ENCODE assay signal across 1 cellular context in genomic region chr9:115090486-115090885, GRCh38.
TF ChIP-seq lines count a peak whose summit lies in the region.

No MANE protein-coding gene starts in this region.

TF ChIP-seq in WTC11, 78 proteins besides CTCF, POLR2A, EP300 and RAD21 (continued from another document):
- TF ChIP-seq, protein P1, sequence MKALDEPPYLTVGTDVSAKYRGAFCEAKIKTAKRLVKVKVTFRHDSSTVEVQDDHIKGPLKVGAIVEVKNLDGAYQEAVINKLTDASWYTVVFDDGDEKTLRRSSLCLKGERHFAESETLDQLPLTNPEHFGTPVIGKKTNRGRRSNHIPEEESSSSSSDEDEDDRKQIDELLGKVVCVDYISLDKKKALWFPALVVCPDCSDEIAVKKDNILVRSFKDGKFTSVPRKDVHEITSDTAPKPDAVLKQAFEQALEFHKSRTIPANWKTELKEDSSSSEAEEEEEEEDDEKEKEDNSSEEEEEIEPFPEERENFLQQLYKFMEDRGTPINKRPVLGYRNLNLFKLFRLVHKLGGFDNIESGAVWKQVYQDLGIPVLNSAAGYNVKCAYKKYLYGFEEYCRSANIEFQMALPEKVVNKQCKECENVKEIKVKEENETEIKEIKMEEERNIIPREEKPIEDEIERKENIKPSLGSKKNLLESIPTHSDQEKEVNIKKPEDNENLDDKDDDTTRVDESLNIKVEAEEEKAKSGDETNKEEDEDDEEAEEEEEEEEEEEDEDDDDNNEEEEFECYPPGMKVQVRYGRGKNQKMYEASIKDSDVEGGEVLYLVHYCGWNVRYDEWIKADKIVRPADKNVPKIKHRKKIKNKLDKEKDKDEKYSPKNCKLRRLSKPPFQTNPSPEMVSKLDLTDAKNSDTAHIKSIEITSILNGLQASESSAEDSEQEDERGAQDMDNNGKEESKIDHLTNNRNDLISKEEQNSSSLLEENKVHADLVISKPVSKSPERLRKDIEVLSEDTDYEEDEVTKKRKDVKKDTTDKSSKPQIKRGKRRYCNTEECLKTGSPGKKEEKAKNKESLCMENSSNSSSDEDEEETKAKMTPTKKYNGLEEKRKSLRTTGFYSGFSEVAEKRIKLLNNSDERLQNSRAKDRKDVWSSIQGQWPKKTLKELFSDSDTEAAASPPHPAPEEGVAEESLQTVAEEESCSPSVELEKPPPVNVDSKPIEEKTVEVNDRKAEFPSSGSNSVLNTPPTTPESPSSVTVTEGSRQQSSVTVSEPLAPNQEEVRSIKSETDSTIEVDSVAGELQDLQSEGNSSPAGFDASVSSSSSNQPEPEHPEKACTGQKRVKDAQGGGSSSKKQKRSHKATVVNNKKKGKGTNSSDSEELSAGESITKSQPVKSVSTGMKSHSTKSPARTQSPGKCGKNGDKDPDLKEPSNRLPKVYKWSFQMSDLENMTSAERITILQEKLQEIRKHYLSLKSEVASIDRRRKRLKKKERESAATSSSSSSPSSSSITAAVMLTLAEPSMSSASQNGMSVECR (CRISPR knock-in tag; IDR thresholded peaks at IDR 0.05; ENCODE audit: borderline replicate concordance) = no peak
- no peak for TF ChIP-seq FOXK1 (CRISPR knock-in tag; IDR thresholded peaks at IDR 0.05)
- TF ChIP-seq ZNF671 (CRISPR knock-in tag; IDR thresholded peaks at IDR 0.05) = no peak
- no peak for TF ChIP-seq MXD4 (CRISPR knock-in tag; IDR thresholded peaks at IDR 0.05; ENCODE audit: borderline replicate concordance)
- TF ChIP-seq, protein P2, sequence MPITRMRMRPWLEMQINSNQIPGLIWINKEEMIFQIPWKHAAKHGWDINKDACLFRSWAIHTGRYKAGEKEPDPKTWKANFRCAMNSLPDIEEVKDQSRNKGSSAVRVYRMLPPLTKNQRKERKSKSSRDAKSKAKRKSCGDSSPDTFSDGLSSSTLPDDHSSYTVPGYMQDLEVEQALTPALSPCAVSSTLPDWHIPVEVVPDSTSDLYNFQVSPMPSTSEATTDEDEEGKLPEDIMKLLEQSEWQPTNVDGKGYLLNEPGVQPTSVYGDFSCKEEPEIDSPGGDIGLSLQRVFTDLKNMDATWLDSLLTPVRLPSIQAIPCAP (CRISPR knock-in tag; IDR thresholded peaks at IDR 0.05) = no peak
- no peak for TF ChIP-seq ZNF138 (CRISPR knock-in tag; conservative IDR thresholded peaks at IDR 0.05)
- no peak for TF ChIP-seq HMGA2 (CRISPR knock-in tag; IDR thresholded peaks at IDR 0.05)
- no peak for TF ChIP-seq GTF2I (CRISPR knock-in tag; conservative IDR thresholded peaks at IDR 0.05)
- TF ChIP-seq ZNF423 (CRISPR knock-in tag; IDR thresholded peaks at IDR 0.05) = no peak
- TF ChIP-seq HMGXB4 (CRISPR knock-in tag; IDR thresholded peaks at IDR 0.05) = no peak
- TF ChIP-seq, protein P3, sequence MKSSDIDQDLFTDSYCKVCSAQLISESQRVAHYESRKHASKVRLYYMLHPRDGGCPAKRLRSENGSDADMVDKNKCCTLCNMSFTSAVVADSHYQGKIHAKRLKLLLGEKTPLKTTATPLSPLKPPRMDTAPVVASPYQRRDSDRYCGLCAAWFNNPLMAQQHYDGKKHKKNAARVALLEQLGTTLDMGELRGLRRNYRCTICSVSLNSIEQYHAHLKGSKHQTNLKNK (CRISPR knock-in tag; IDR thresholded peaks at IDR 0.05) = no peak
- TF ChIP-seq NR3C1 (CRISPR knock-in tag; conservative IDR thresholded peaks at IDR 0.05; ENCODE audit: low read depth) = no peak
- TF ChIP-seq RELA (CRISPR knock-in tag; IDR thresholded peaks at IDR 0.05; ENCODE audit: borderline replicate concordance) = no peak
- no peak for TF ChIP-seq ZBTB43 (CRISPR knock-in tag; IDR thresholded peaks at IDR 0.05)
- no peak for TF ChIP-seq CBFB (CRISPR knock-in tag; IDR thresholded peaks at IDR 0.05; ENCODE audit: low read depth)
- TF ChIP-seq, protein P4, sequence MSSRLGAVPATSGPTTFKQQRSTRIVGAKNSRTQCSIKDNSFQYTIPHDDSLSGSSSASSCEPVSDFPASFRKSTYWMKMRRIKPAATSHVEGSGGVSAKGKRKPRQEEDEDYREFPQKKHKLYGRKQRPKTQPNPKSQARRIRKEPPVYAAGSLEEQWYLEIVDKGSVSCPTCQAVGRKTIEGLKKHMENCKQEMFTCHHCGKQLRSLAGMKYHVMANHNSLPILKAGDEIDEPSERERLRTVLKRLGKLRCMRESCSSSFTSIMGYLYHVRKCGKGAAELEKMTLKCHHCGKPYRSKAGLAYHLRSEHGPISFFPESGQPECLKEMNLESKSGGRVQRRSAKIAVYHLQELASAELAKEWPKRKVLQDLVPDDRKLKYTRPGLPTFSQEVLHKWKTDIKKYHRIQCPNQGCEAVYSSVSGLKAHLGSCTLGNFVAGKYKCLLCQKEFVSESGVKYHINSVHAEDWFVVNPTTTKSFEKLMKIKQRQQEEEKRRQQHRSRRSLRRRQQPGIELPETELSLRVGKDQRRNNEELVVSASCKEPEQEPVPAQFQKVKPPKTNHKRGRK (CRISPR knock-in tag; IDR thresholded peaks at IDR 0.05; ENCODE audit: borderline replicate concordance) = no peak
- TF ChIP-seq IRF2 (CRISPR knock-in tag; IDR thresholded peaks at IDR 0.05; ENCODE audit: borderline replicate concordance, low read depth) = no peak
- TF ChIP-seq, protein P5, sequence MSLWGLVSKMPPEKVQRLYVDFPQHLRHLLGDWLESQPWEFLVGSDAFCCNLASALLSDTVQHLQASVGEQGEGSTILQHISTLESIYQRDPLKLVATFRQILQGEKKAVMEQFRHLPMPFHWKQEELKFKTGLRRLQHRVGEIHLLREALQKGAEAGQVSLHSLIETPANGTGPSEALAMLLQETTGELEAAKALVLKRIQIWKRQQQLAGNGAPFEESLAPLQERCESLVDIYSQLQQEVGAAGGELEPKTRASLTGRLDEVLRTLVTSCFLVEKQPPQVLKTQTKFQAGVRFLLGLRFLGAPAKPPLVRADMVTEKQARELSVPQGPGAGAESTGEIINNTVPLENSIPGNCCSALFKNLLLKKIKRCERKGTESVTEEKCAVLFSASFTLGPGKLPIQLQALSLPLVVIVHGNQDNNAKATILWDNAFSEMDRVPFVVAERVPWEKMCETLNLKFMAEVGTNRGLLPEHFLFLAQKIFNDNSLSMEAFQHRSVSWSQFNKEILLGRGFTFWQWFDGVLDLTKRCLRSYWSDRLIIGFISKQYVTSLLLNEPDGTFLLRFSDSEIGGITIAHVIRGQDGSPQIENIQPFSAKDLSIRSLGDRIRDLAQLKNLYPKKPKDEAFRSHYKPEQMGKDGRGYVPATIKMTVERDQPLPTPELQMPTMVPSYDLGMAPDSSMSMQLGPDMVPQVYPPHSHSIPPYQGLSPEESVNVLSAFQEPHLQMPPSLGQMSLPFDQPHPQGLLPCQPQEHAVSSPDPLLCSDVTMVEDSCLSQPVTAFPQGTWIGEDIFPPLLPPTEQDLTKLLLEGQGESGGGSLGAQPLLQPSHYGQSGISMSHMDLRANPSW (CRISPR knock-in tag; conservative IDR thresholded peaks at IDR 0.05; ENCODE audit: low read depth) = no peak
- TF ChIP-seq, protein P6, sequence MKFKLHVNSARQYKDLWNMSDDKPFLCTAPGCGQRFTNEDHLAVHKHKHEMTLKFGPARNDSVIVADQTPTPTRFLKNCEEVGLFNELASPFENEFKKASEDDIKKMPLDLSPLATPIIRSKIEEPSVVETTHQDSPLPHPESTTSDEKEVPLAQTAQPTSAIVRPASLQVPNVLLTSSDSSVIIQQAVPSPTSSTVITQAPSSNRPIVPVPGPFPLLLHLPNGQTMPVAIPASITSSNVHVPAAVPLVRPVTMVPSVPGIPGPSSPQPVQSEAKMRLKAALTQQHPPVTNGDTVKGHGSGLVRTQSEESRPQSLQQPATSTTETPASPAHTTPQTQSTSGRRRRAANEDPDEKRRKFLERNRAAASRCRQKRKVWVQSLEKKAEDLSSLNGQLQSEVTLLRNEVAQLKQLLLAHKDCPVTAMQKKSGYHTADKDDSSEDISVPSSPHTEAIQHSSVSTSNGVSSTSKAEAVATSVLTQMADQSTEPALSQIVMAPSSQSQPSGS (CRISPR knock-in tag; IDR thresholded peaks at IDR 0.05; ENCODE audit: borderline replicate concordance, low read depth) = no peak
TF ChIP-seq in WTC11: peak in this region for 0.
